Comparison of ENCODE assay signal across 2 cellular contexts in genomic region chr6:8000080-8001035, GRCh38.
TF ChIP-seq lines count a peak whose summit lies in the region.

No MANE protein-coding gene starts in this region.

TF ChIP-seq in SK-N-SH treated with all-trans-retinoic acid at 6 μM for 48 hours, 23 proteins besides CTCF, POLR2A, EP300 and RAD21 (continued from another document):
- TF ChIP-seq CSRNP3 (CRISPR knock-in tag; IDR thresholded peaks at IDR 0.05): no peak
- no peak for TF ChIP-seq TOX (CRISPR knock-in tag; IDR thresholded peaks at IDR 0.05; ENCODE audit: borderline replicate concordance)
- no peak for TF ChIP-seq BACH2 (CRISPR knock-in tag; IDR thresholded peaks at IDR 0.05; ENCODE audit: borderline replicate concordance)
- TF ChIP-seq, protein P1, sequence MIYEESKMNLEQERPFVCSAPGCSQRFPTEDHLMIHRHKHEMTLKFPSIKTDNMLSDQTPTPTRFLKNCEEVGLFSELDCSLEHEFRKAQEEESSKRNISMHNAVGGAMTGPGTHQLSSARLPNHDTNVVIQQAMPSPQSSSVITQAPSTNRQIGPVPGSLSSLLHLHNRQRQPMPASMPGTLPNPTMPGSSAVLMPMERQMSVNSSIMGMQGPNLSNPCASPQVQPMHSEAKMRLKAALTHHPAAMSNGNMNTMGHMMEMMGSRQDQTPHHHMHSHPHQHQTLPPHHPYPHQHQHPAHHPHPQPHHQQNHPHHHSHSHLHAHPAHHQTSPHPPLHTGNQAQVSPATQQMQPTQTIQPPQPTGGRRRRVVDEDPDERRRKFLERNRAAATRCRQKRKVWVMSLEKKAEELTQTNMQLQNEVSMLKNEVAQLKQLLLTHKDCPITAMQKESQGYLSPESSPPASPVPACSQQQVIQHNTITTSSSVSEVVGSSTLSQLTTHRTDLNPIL (CRISPR knock-in tag; IDR thresholded peaks at IDR 0.05; ENCODE audit: low read depth): peak; percentile 37; the same call in 1 of the 2 replicates
- TF ChIP-seq ISL1 (CRISPR knock-in tag; IDR thresholded peaks at IDR 0.05): peak; percentile 71
- no peak for TF ChIP-seq ARNTL (CRISPR knock-in tag; IDR thresholded peaks at IDR 0.05; ENCODE audit: borderline replicate concordance, low read depth)
TF ChIP-seq in SK-N-SH treated with all-trans-retinoic acid at 6 μM for 48 hours: peak in this region for 2.

TF ChIP-seq in SK-N-SH, 30 proteins besides CTCF, POLR2A, EP300 and RAD21 (continued from another document):
- TF ChIP-seq, protein P2, sequence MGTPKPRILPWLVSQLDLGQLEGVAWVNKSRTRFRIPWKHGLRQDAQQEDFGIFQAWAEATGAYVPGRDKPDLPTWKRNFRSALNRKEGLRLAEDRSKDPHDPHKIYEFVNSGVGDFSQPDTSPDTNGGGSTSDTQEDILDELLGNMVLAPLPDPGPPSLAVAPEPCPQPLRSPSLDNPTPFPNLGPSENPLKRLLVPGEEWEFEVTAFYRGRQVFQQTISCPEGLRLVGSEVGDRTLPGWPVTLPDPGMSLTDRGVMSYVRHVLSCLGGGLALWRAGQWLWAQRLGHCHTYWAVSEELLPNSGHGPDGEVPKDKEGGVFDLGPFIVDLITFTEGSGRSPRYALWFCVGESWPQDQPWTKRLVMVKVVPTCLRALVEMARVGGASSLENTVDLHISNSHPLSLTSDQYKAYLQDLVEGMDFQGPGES (IDR thresholded peaks at IDR 0.05; ENCODE audit: low read depth, low read length): no peak
- TF ChIP-seq FOXJ3 (CRISPR knock-in tag; IDR thresholded peaks at IDR 0.05) (no peak), TCF12 (IDR thresholded peaks at IDR 0.05) (no peak), MEF2A (IDR thresholded peaks at IDR 0.05; ENCODE audit: borderline replicate concordance, low read depth) (no peak), GATA2 (CRISPR knock-in tag; IDR thresholded peaks at IDR 0.05) (no peak), EZH2phosphoT487 (IDR thresholded peaks at IDR 0.05; ENCODE audit: borderline replicate concordance, low read depth) (no peak), YY1 (IDR thresholded peaks at IDR 0.05; ENCODE audit: low read depth) (no peak), JUND (IDR thresholded peaks at IDR 0.05) (no peak), PBX3 (IDR thresholded peaks at IDR 0.05) (no peak), ELF1 (IDR thresholded peaks at IDR 0.05) (no peak), SIN3A (IDR thresholded peaks at IDR 0.05; ENCODE audit: borderline replicate concordance, low read depth, low read length) (no peak)
